Comparison of ENCODE assay signal across 8 cellular contexts in the genomic region with DNA sequence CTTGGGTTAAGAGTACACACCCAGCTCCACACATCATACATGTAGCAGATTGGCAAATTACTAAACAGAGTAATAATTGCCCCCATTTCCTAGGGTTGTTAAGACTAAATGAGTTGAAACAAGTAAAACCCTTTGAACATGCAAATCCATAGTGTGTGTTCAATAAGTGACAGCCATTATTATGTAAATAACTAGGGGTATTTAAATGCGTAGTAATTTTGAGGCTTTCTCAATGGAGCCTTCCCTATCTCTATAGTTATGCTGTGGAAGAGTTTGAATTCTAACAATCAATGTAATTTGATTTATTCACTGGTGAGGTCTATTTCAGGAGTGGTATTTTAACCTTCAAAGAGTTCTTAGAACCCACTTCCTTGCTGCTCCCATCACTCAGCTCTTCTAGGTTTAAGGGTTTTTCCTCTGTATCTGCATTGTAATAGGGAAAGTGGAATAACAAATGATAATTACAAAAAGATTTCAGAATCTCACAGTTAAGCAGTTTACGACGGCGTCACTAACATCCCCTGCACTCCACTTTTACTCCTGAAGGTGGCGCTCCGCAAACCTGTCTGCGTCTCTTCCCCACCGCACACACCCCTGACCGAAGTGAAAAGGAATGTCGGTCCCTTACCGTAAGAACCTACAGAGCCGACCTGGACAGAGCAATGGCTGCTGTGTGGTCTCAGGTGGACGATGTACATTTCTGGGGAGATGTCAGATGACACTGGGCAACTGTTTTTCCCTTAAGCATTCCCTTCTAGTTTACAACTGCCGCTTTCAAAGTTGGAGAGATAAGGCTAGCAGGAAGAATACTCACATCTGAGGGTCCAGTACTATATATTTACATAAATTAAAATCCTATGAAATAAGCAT.
DNase-seq lines count a peak whose midpoint lies in the region; ATAC-seq and TF ChIP-seq lines count a peak whose summit lies in the region.

No MANE protein-coding gene starts in this region.

- no peak overlapping the region for H3K27ac Mint-ChIP-seq in natural killer cell
- H3K27ac Mint-ChIP-seq in stimulated activated naive B cell treated with anti-CD40 and anti-IgM and Interleukin-4, amounts not matched to agents 10 μg/mL and 1 μg/mL and 100 μg/mL, for 72 hours = peak overlapping the region; percentile 14

- H3K79me2 ChIP-seq in fibroblast of lung (ENCODE audit: control insufficient read depth, insufficient read depth, low read length) = no peaks in the 10 kb centered on the region

- H3K9ac ChIP-seq in fibroblast of lung (ENCODE audit: insufficient read depth, low read length) = no peak overlapping the region

- H3K4me1 Mint-ChIP-seq in natural killer cell = peaks cover 7 to 8% of the 10 kb centered on the region in 2 donors
- H3K4me1 Mint-ChIP-seq in stimulated activated naive B cell treated with anti-CD40 and anti-IgM and Interleukin-4, amounts not matched to agents 10 μg/mL and 1 μg/mL and 100 μg/mL, for 72 hours = peaks cover 5 to 8% of the 10 kb centered on the region in 2 donors

- H2AFZ ChIP-seq in fibroblast of lung (ENCODE audit: low read length) = peak overlapping the region; percentile 29

- H3K9me3 ChIP-seq in HAP-1 (no peaks in the 10 kb centered on the region), fibroblast of lung (ENCODE audit: control insufficient read depth, insufficient read depth, low read depth, low read length) (no peaks in the 10 kb centered on the region)

- H3K36me3 Mint-ChIP-seq in natural killer cell = no peaks in the 10 kb centered on the region
- no peaks in the 10 kb centered on the region for H3K36me3 Mint-ChIP-seq in stimulated activated naive B cell treated with anti-CD40 and anti-IgM and Interleukin-4, amounts not matched to agents 10 μg/mL and 1 μg/mL and 100 μg/mL, for 72 hours

- H3K4me1 ChIP-seq in HAP-1 (peaks cover 30% of the 10 kb centered on the region), fibroblast of lung (ENCODE audit: control insufficient read depth, extremely low read depth, insufficient read depth, low read length) (peaks cover 4% of the 10 kb centered on the region)

- TF ChIP-seq CTCF in fibroblast of lung (conservative IDR thresholded peaks at IDR 0.05 in 1 of 2, IDR thresholded peaks at IDR 0.05 in 1 of 2; ENCODE audit: low read depth in 1 of 2, low read length in 2 of 2) (peak; percentile 78 to 94), natural killer cell (IDR thresholded peaks at IDR 0.05) (peak; percentile 77)

- intact Hi-C loops in natural killer cell (cut with micrococcal nuclease) = no loop called here

- H3K4me3 Mint-ChIP-seq in natural killer cell = peak overlapping the region; percentile 25
- H3K4me3 Mint-ChIP-seq in stimulated activated naive B cell treated with anti-CD40 and anti-IgM and Interleukin-4, amounts not matched to agents 10 μg/mL and 1 μg/mL and 100 μg/mL, for 72 hours = peak overlapping the region in 1 of 2 donors; percentile 59

- no peaks in the 10 kb centered on the region for H3K27me3 ChIP-seq in HAP-1 (ENCODE audit: low read depth)
- H3K27me3 ChIP-seq in fibroblast of lung (ENCODE audit: control insufficient read depth, insufficient read depth, low read length) = no peaks in the 10 kb centered on the region

- no peak overlapping the region for H3K4me3 ChIP-seq in HAP-1
- H3K4me3 ChIP-seq in fibroblast of lung (replicated peaks in 1 of 4; ENCODE audit: control extremely low read depth in 1 of 4, insufficient read depth in 1 of 4, low read depth in 3 of 4, low read length in 4 of 4) = peak overlapping the region in 1 of 4 experiments; percentile 23

- H3K4me2 ChIP-seq in fibroblast of lung (ENCODE audit: extremely low read depth, insufficient read depth, low read length) = peak overlapping the region; percentile 38

- H3K27ac ChIP-seq in fibroblast of lung (ENCODE audit: insufficient read depth, low read length) = no peak overlapping the region

- in situ Hi-C loops in HAP-1 (cut with MboI; ENCODE audit: low sequenced_read_pairs) = no loop called here

- DNase-seq in ELR (ENCODE audit: low read depth) = peak; percentile 73
- peak; percentile 94 to 97 for DNase-seq in HAP-1 (ENCODE audit: low spot score in 2 of 2)
- peak; percentile 66 for DNase-seq in NCI-H2227 (lab: John Stamatoyannopoulos, UW; ENCODE audit: unreplicated experiment)
- DNase-seq in activated T-cell treated with anti-CD3 and anti-CD28 coated beads for 24 hours (ENCODE audit: low read depth) = peak; percentile 36
- peak; percentile 79 to 81 for DNase-seq in fibroblast of lung (ENCODE audit: low read depth in 2 of 2)
- DNase-seq in natural killer cell = peak; percentile 48
- peak; percentile 28 for DNase-seq in stimulated activated naive B cell treated with anti-CD40 and anti-IgM and Interleukin-4, amounts not matched to agents 10 μg/mL and 1 μg/mL and 100 μg/mL, for 72 hours

- no peaks in the 10 kb centered on the region for H4K20me1 ChIP-seq in fibroblast of lung (ENCODE audit: control insufficient read depth, extremely low read depth, insufficient read depth, low read length)

- H3K9me3 Mint-ChIP-seq in natural killer cell = no peaks in the 10 kb centered on the region
- no peaks in the 10 kb centered on the region for H3K9me3 Mint-ChIP-seq in stimulated activated naive B cell treated with anti-CD40 and anti-IgM and Interleukin-4, amounts not matched to agents 10 μg/mL and 1 μg/mL and 100 μg/mL, for 72 hours

- peak; percentile 75 to 97 (median 89) for ATAC-seq in natural killer cell
- ATAC-seq in stimulated activated naive B cell treated with anti-CD40 and anti-IgM and Interleukin-4, amounts not matched to agents 10 μg/mL and 1 μg/mL and 100 μg/mL, for 72 hours (replicated peaks) = peak; percentile 69 to 79
- ATAC-seq in HG03135 (IDR thresholded peaks at IDR 0.05; ENCODE audit: unreplicated experiment) = no peak

- H3K36me3 ChIP-seq in HAP-1 (replicated peaks) = no peaks in the 10 kb centered on the region
- H3K36me3 ChIP-seq in fibroblast of lung (ENCODE audit: control insufficient read depth, insufficient read depth, low read length) = no peaks in the 10 kb centered on the region

- H3K27me3 Mint-ChIP-seq in natural killer cell (ENCODE audit: low read depth in 2 of 2) = peaks cover 0 to 6% of the 10 kb centered on the region in 2 donors
- peaks cover 12 to 19% of the 10 kb centered on the region in 2 donors for H3K27me3 Mint-ChIP-seq in stimulated activated naive B cell treated with anti-CD40 and anti-IgM and Interleukin-4, amounts not matched to agents 10 μg/mL and 1 μg/mL and 100 μg/mL, for 72 hours

Comparison
In these comparisons a context has a peak if more than half of its experiments do, and no peak if none do; other contexts are left out.
1. DNase-seq: peak in every context shown above with its lines; median percentile 96 in HAP-1; 80 in fibroblast of lung; 73 in ELR; 66 in NCI-H2227; 48 in natural killer cell; 36 in activated T-cell treated with anti-CD3 and anti-CD28 coated beads for 24 hours; 28 in stimulated activated naive B cell treated with anti-CD40 and anti-IgM and Interleukin-4, amounts not matched to agents 10 μg/mL and 1 μg/mL and 100 μg/mL, for 72 hours.